12 cellular contexts compared by ENCODE assay signal in genomic region chr17:64739316-64740058, GRCh38.
DNase-seq lines count a peak whose midpoint lies in the region; ATAC-seq, FAIRE-seq and TF ChIP-seq lines count a peak whose summit lies in the region.
"Had no signal": no experiment of that assay in that cellular context is flagged by ENCODE, and none has a peak within 500 bp of the region (broad histone marks: within the 10 kb centered on the region; RNA-seq: fewer than 3 reads in every experiment).

No MANE protein-coding gene starts in this region.

- H3K9me3 ChIP-seq in HCT116 (ENCODE audit: control insufficient read depth in 1 of 2, insufficient read depth in 1 of 2, low read depth in 1 of 2, low read length in 2 of 2) (no peaks in the 10 kb centered on the region), small intestine (ENCODE audit: control insufficient read depth, low read depth) (no peaks in the 10 kb centered on the region)

- RAD21 ChIA-PET in HCT116 (lab: Charles Lee; ENCODE audit: low non-redundant PET in 1 of 2, low total read pairs in 2 of 2, uncharacterized antibody in 2 of 2, unreplicated experiment in 2 of 2) = interaction anchor here in 1 of 2 experiments (0.8 to 1.1 kb wide), 2 partner anchors 34 to 35 kb away, joined by 3 read pairs; no protein-coding TSS in a partner anchor

- TF ChIP-seq CTCF in HCT116 (IDR thresholded peaks at IDR 0.05 in 2 of 3, conservative IDR thresholded peaks at IDR 0.05 in 1 of 3; ENCODE audit: borderline replicate concordance in 1 of 3, insufficient read depth in 1 of 3, low read depth in 2 of 3, low read length in 2 of 3) (no peak), fibroblast of villous mesenchyme (IDR thresholded peaks at IDR 0.05; ENCODE audit: insufficient read depth, low read depth, low read length) (no peak)

- H3K9me2 ChIP-seq in HCT116 (ENCODE audit: insufficient read depth) = no peaks in the 10 kb centered on the region

- H3K27me3 ChIP-seq in HCT116 (ENCODE audit: insufficient read depth, low read length) (no peaks in the 10 kb centered on the region), small intestine (ENCODE audit: control insufficient read depth in 2 of 2, insufficient read depth in 2 of 2, low read length in 2 of 2) (no peaks in the 10 kb centered on the region)

- H4K20me1 ChIP-seq in HCT116 (ENCODE audit: insufficient read depth) = no peaks in the 10 kb centered on the region

- H3K27ac ChIP-seq in HCT116 (ENCODE audit: low read depth, low read length) = no peak overlapping the region; the same call in 1 of the 2 replicates
- H3K27ac ChIP-seq in small intestine (ENCODE audit: low read depth in 1 of 2, low read length in 1 of 2) = peak overlapping the region in 1 of 2 donors; percentile 56
- H3K27ac ChIP-seq: WERI-Rb-1 had no signal

- ATAC-seq in HCT116 = 0 out of 2 replicates have a peak, but pooled peaks have one; percentile 7
- ATAC-seq in activated naive CD8-positive, alpha-beta T cell treated with anti-CD3 and anti-CD28 coated beads, Interleukin-2, amount 50 U/mL, for 24 hours = peak; percentile 77
- no peak for ATAC-seq in HG03460 (IDR thresholded peaks at IDR 0.05; ENCODE audit: unreplicated experiment)
- ATAC-seq: stimulated activated naive B cell treated with anti-CD40 and anti-IgM and Interleukin-4, amounts not matched to agents 10 μg/mL and 1 μg/mL and 100 μg/mL, for 72 hours had no signal

- TF ChIP-seq RAD21 in HCT116 (IDR thresholded peaks at IDR 0.05; ENCODE audit: low read depth) = no peak

- CTCF ChIA-PET in HCT116 (lab: Charles Lee) = interaction anchor here (1.2 kb wide), 1 partner anchor 34 kb away, joined by 5 read pairs; no protein-coding TSS in a partner anchor

- no peak overlapping the region for H3K4me3 Mint-ChIP-seq in activated naive CD8-positive, alpha-beta T cell treated with anti-CD3 and anti-CD28 coated beads, Interleukin-2, amount 50 U/mL, for 24 hours
- H3K4me3 Mint-ChIP-seq: activated naive CD8-positive, alpha-beta T cell; stimulated activated naive B cell treated with anti-CD40 and anti-IgM and Interleukin-4, amounts not matched to agents 10 μg/mL and 1 μg/mL and 100 μg/mL, for 72 hours had no signal

- H2AFZ ChIP-seq in HCT116 (ENCODE audit: low read depth, low read length, poor library complexity, severe bottlenecking) = no peak overlapping the region

- H3K4me2 ChIP-seq in HCT116 (ENCODE audit: low read length) = peak overlapping the region; percentile 2; the same call in 1 of the 2 replicates

- H3K36me3 ChIP-seq in HCT116 (ENCODE audit: control insufficient read depth in 1 of 2, insufficient read depth in 2 of 2, low read length in 2 of 2) (no peaks in the 10 kb centered on the region), small intestine (ENCODE audit: control insufficient read depth in 2 of 2, insufficient read depth in 2 of 2, low read length in 2 of 2) (no peaks in the 10 kb centered on the region)
- H3K36me3 ChIP-seq: WERI-Rb-1 had no signal

- no peak for TF ChIP-seq POLR2A in HCT116 (IDR thresholded peaks at IDR 0.05; ENCODE audit: borderline replicate concordance, extremely low read depth, insufficient read depth, insufficient read length)

- POLR2A ChIA-PET in HCT116 (lab: Charles Lee) = interaction anchor here (0.6 to 2.2 kb wide), 5 partner anchors 9 to 101 kb away, joined by 3 to 6 read pairs (median 4); no protein-coding TSS in a partner anchor

- H3K4me1 Mint-ChIP-seq in activated naive CD8-positive, alpha-beta T cell treated with anti-CD3 and anti-CD28 coated beads, Interleukin-2, amount 50 U/mL, for 24 hours = peaks cover 15% of the 10 kb centered on the region

- no peak for DNase-seq in HCT116 (ENCODE audit: low read depth, low spot score)
- DNase-seq in activated naive CD8-positive, alpha-beta T cell treated with anti-CD3 and anti-CD28 coated beads, Interleukin-2, amount 50 U/mL, for 24 hours = no peak
- peak; percentile 66 for DNase-seq in fibroblast of villous mesenchyme (ENCODE audit: low read depth)
- DNase-seq in small intestine = peak; percentile 9
- no peak for DNase-seq in activated CD4-positive, alpha-beta T cell treated with anti-CD3 and anti-CD28 coated beads for 48 hours
- DNase-seq in posterior vena cava (ENCODE audit: low spot score) = no peak
- DNase-seq: NCI-H1048; stimulated activated CD4-positive, alpha-beta T cell treated with anti-CD3 and anti-CD28 coated beads, Interleukin-12 subunit alpha, Interleukin-12 subunit beta, amount 100 ng/mL, for 4 hours; stimulated activated naive B cell treated with anti-CD40 and anti-IgM and Interleukin-4, amounts not matched to agents 10 μg/mL and 1 μg/mL and 100 μg/mL, for 72 hours; WERI-Rb-1 had no signal

- H3K36me3 Mint-ChIP-seq in activated naive CD8-positive, alpha-beta T cell treated with anti-CD3 and anti-CD28 coated beads, Interleukin-2, amount 50 U/mL, for 24 hours (ENCODE audit: low read depth) = no peaks in the 10 kb centered on the region
- H3K36me3 Mint-ChIP-seq: activated naive CD8-positive, alpha-beta T cell; stimulated activated naive B cell treated with anti-CD40 and anti-IgM and Interleukin-4, amounts not matched to agents 10 μg/mL and 1 μg/mL and 100 μg/mL, for 72 hours had no signal

- 67 to 75% (median 72%) methylated on average over 9 of the region's 9 CpGs for WGBS in small intestine, 3 donors

- no peak overlapping the region for H3K4me3 ChIP-seq in HCT116 (replicated peaks in 1 of 2; ENCODE audit: low read depth in 1 of 2, low read length in 2 of 2)
- H3K4me3 ChIP-seq in fibroblast of villous mesenchyme (ENCODE audit: low read depth, low read length) = no peak overlapping the region
- no peak overlapping the region for H3K4me3 ChIP-seq in small intestine (ENCODE audit: low read depth in 1 of 2, low read length in 2 of 2)

- no peaks in the 10 kb centered on the region for H3K9me3 Mint-ChIP-seq in activated naive CD8-positive, alpha-beta T cell treated with anti-CD3 and anti-CD28 coated beads, Interleukin-2, amount 50 U/mL, for 24 hours
- H3K9me3 Mint-ChIP-seq: stimulated activated naive B cell treated with anti-CD40 and anti-IgM and Interleukin-4, amounts not matched to agents 10 μg/mL and 1 μg/mL and 100 μg/mL, for 72 hours had no signal

- intact Hi-C loops in HCT116 (cut with micrococcal nuclease) = no loop called here
- intact Hi-C loops in posterior vena cava (cut with DNase I) = no loop called here

- H3K27ac Mint-ChIP-seq in activated naive CD8-positive, alpha-beta T cell treated with anti-CD3 and anti-CD28 coated beads, Interleukin-2, amount 50 U/mL, for 24 hours = no peak overlapping the region
- H3K27ac Mint-ChIP-seq: activated naive CD8-positive, alpha-beta T cell; stimulated activated naive B cell treated with anti-CD40 and anti-IgM and Interleukin-4, amounts not matched to agents 10 μg/mL and 1 μg/mL and 100 μg/mL, for 72 hours had no signal

- FAIRE-seq in small intestine (lab: Jason Lieb, UNC) = no peak

- H3K4me1 ChIP-seq in HCT116 (ENCODE audit: control insufficient read depth in 1 of 2, insufficient read depth in 2 of 2, low read length in 2 of 2) = peaks cover 12 to 44% of the 10 kb centered on the region in 2 experiments; a peak in 3 of 4 replicates
- H3K4me1 ChIP-seq in small intestine (ENCODE audit: control insufficient read depth in 2 of 2, insufficient read depth in 1 of 2, low read depth in 1 of 2, low read length in 1 of 2) = no peaks in the 10 kb centered on the region

- H3K79me2 ChIP-seq in HCT116 (ENCODE audit: insufficient read depth, low read length) = no peaks in the 10 kb centered on the region

- H3K27me3 Mint-ChIP-seq in activated naive CD8-positive, alpha-beta T cell treated with anti-CD3 and anti-CD28 coated beads, Interleukin-2, amount 50 U/mL, for 24 hours = no peaks in the 10 kb centered on the region
- H3K27me3 Mint-ChIP-seq: activated naive CD8-positive, alpha-beta T cell; stimulated activated naive B cell treated with anti-CD40 and anti-IgM and Interleukin-4, amounts not matched to agents 10 μg/mL and 1 μg/mL and 100 μg/mL, for 72 hours had no signal

- BruUV-seq in HCT116 (replicated peaks; lab: Mats Ljungman, UMichigan) = no TSS peak

- H3K9ac ChIP-seq in HCT116 (ENCODE audit: low read length) = no peak overlapping the region

TF ChIP-seq in HCT116, 20 proteins besides CTCF, POLR2A, EP300 and RAD21:
- TF ChIP-seq SRF (IDR thresholded peaks at IDR 0.05; ENCODE audit: low read depth) (no peak), ZFX (IDR thresholded peaks at IDR 0.05) (no peak), POLR2AphosphoS5 (IDR thresholded peaks at IDR 0.05; ENCODE audit: low read depth, low read length) (no peak), EZH2 (IDR thresholded peaks at IDR 0.05) (no peak), EZH2phosphoT487 (IDR thresholded peaks at IDR 0.05; ENCODE audit: borderline replicate concordance) (no peak), SP1 (IDR thresholded peaks at IDR 0.05; ENCODE audit: low read depth) (no peak), YY1 (IDR thresholded peaks at IDR 0.05; ENCODE audit: extremely low read depth, insufficient replicate concordance, low read depth, low read length) (no peak), ELF1 (IDR thresholded peaks at IDR 0.05; ENCODE audit: borderline replicate concordance, low read depth) (no peak), EGR1 (IDR thresholded peaks at IDR 0.05; ENCODE audit: low read depth) (no peak)
- TF ChIP-seq, protein P1, sequence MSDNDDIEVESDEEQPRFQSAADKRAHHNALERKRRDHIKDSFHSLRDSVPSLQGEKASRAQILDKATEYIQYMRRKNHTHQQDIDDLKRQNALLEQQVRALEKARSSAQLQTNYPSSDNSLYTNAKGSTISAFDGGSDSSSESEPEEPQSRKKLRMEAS (IDR thresholded peaks at IDR 0.05) = no peak

Comparison
In these comparisons a context has a peak if more than half of its experiments do, and no peak if none do; other contexts are left out.
1. DNase-seq: peak in fibroblast of villous mesenchyme (single experiment) and small intestine (single experiment); none in HCT116 (single experiment), activated naive CD8-positive, alpha-beta T cell treated with anti-CD3 and anti-CD28 coated beads, Interleukin-2, amount 50 U/mL, for 24 hours (single experiment), activated CD4-positive, alpha-beta T cell treated with anti-CD3 and anti-CD28 coated beads for 48 hours (single experiment) and posterior vena cava (single experiment).